Comparison of ENCODE assay signal across 8 cellular contexts in the genomic region with DNA sequence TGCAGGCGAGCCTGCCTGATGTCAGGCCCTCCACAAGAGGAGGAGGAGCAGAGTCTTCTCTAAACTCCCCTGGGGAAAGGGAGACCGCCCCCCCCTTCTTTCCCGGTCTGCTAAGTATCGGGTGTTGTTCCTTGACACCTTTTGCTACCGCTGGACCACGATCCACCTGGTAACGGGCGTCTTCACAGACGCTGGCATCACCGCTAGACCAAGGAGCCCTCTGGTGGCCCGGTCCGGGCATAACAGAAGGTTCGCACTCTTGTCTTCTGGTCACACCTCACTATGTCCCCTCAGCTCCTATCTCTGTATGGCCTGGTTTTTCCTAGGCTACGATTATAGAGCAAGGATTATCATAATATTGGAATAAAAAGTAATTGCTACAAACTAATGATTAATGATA.
DNase-seq lines count a peak whose midpoint lies in the region; ATAC-seq and TF ChIP-seq lines count a peak whose summit lies in the region.
"Not testable (repeated sequence)": the region's sequence is repeated elsewhere in the genome, so short reads cannot be mapped to it uniquely, and the experiment has no call there.

No MANE protein-coding gene starts in this region.

- not testable (repeated sequence) for H3K4me1 Mint-ChIP-seq in T-helper 2 cell treated with Interferon-gamma antibody and Interleukin-4, amounts not matched to agents 5 μg/mL and 100 μg/mL, for 36 hours (ENCODE audit: low read depth); activated T-cell treated with anti-CD3 and anti-CD28 coated beads, Interleukin-2, amount 50 U/mL, for 72 hours (ENCODE audit: low read depth)
- peaks cover 9 to 12% of the 10 kb centered on the region in 2 donors for H3K4me1 Mint-ChIP-seq in immature natural killer cell

- not testable (repeated sequence) for H3K27me3 Mint-ChIP-seq in T-helper 2 cell treated with Interferon-gamma antibody and Interleukin-4, amounts not matched to agents 5 μg/mL and 100 μg/mL, for 36 hours (ENCODE audit: low read depth); activated T-cell treated with anti-CD3 and anti-CD28 coated beads, Interleukin-2, amount 50 U/mL, for 72 hours (ENCODE audit: low read depth); immature natural killer cell (ENCODE audit: low read depth in 3 of 3)

- H3K27ac Mint-ChIP-seq in T-helper 2 cell treated with Interferon-gamma antibody and Interleukin-4, amounts not matched to agents 5 μg/mL and 100 μg/mL, for 36 hours; activated T-cell treated with anti-CD3 and anti-CD28 coated beads, Interleukin-2, amount 50 U/mL, for 72 hours; immature natural killer cell: not testable (repeated sequence)

- H3K36me3 Mint-ChIP-seq in T-helper 2 cell treated with Interferon-gamma antibody and Interleukin-4, amounts not matched to agents 5 μg/mL and 100 μg/mL, for 36 hours (ENCODE audit: low read depth); activated T-cell treated with anti-CD3 and anti-CD28 coated beads, Interleukin-2, amount 50 U/mL, for 72 hours (ENCODE audit: insufficient read depth in 2 of 2); immature natural killer cell: not testable (repeated sequence)

- not testable (repeated sequence) for DNase-seq in BJ (ENCODE audit: low read depth)
- DNase-seq in HK-2 (ENCODE audit: unreplicated experiment) (peak; percentile 49), dermis blood vessel endothelial cell (peak; percentile 68), immature natural killer cell (peak; percentile 38 to 50 (median 48)), posterior vena cava (ENCODE audit: low spot score) (peak; percentile 84)
- DNase-seq in T-helper 2 cell treated with Interferon-gamma antibody and Interleukin-4, amounts not matched to agents 5 μg/mL and 100 μg/mL, for 36 hours (ENCODE audit: low spot score): peak; percentile 49
- peak; percentile 71 to 80 for DNase-seq in activated T-cell treated with anti-CD3 and anti-CD28 coated beads, Interleukin-2, amount 50 U/mL, for 72 hours
- peak; percentile 27 for DNase-seq in stimulated activated CD8-positive, alpha-beta memory T cell treated with anti-CD3 and anti-CD28 coated beads, Interleukin-4, amount 100 ng/mL, for 24 hours (ENCODE audit: low read depth)

- not testable (repeated sequence) for H3K4me3 Mint-ChIP-seq in T-helper 2 cell treated with Interferon-gamma antibody and Interleukin-4, amounts not matched to agents 5 μg/mL and 100 μg/mL, for 36 hours; activated T-cell treated with anti-CD3 and anti-CD28 coated beads, Interleukin-2, amount 50 U/mL, for 72 hours
- peak overlapping the region in 1 of 5 donors; percentile 28 for H3K4me3 Mint-ChIP-seq in immature natural killer cell

- TF ChIP-seq CTCF in BJ (IDR thresholded peaks at IDR 0.05; ENCODE audit: insufficient read depth, low read depth, low read length): peak; percentile 26; the same call in 1 of the 2 replicates

- ATAC-seq in activated T-cell treated with anti-CD3 and anti-CD28 coated beads, Interleukin-2, amount 50 U/mL, for 72 hours (replicated peaks in 1 of 2): not testable (repeated sequence)

- not testable (repeated sequence) for H3K9me3 Mint-ChIP-seq in T-helper 2 cell treated with Interferon-gamma antibody and Interleukin-4, amounts not matched to agents 5 μg/mL and 100 μg/mL, for 36 hours; activated T-cell treated with anti-CD3 and anti-CD28 coated beads, Interleukin-2, amount 50 U/mL, for 72 hours; immature natural killer cell

- not testable (repeated sequence) for H3K27me3 ChIP-seq in BJ (ENCODE audit: control insufficient read depth, insufficient read depth, low read length)

- not testable (repeated sequence) for H3K36me3 ChIP-seq in BJ (ENCODE audit: control insufficient read depth, insufficient read depth, low read length)

- CTCF ChIA-PET in BJ (lab: Yijun Ruan, JAX): not testable (repeated sequence)

- intact Hi-C loops in posterior vena cava (cut with DNase I): not testable (repeated sequence)

- H3K4me3 ChIP-seq in BJ (ENCODE audit: low read depth, low read length): not testable (repeated sequence)

- POLR2A ChIA-PET in BJ (lab: Charles Lee): not testable (repeated sequence)
